ENCODE assay signal across 1 cellular context in genomic region chr5:105392122-105392709, GRCh38.
TF ChIP-seq lines count a peak whose summit lies in the region.

No MANE protein-coding gene starts in this region.

TF ChIP-seq in K562, 482 proteins besides CTCF, POLR2A, EP300 and RAD21 (continued from another document):
- peak; percentile 57 for TF ChIP-seq PRDM10 (IDR thresholded peaks at IDR 0.05; ENCODE audit: partially characterized antibody)
- TF ChIP-seq TAF1 (IDR thresholded peaks at IDR 0.05; ENCODE audit: control insufficient read depth, extremely low read depth, insufficient read depth, low read length, severe bottlenecking): no peak
- TF ChIP-seq ATF1 (CRISPR knock-in tag; IDR thresholded peaks at IDR 0.05): no peak
- no peak for TF ChIP-seq ATF1 (tag; IDR thresholded peaks at IDR 0.05)
- TF ChIP-seq CEBPB (tag; IDR thresholded peaks at IDR 0.05): no peak
- TF ChIP-seq FOXP4 (CRISPR knock-in tag; IDR thresholded peaks at IDR 0.05; ENCODE audit: borderline replicate concordance): no peak
- 0 out of 2 replicates have a peak, but pooled peaks have one; percentile 3 for TF ChIP-seq EP400 (IDR thresholded peaks at IDR 0.05)
- TF ChIP-seq E2F1 (CRISPR knock-in tag; IDR thresholded peaks at IDR 0.05): no peak
